ENCODE assay signal across 26 cellular contexts in the genomic region with DNA sequence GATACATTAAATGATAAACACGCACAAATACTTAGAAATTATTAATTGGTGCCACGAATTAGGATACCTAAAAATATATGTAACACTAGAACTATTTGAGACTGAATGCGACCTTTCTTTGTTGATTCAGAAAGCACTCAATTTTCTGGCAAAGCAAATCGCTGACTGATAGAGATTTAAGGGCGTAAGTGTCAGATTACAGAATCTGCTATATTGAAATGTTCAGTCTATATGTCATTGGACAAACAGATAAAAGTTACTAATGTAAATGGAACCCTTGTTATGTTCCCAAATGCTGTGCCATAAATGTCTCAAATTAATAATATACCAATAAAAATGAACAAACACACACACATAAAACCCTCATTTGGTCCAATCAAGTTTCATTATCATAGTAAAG.
DNase-seq lines count a peak whose midpoint lies in the region; ATAC-seq and TF ChIP-seq lines count a peak whose summit lies in the region.
"Had no signal": no experiment of that assay in that cellular context is flagged by ENCODE, and none has a peak within 500 bp of the region (broad histone marks: within the 10 kb centered on the region; RNA-seq: fewer than 3 reads in every experiment).

No MANE protein-coding gene starts in this region.

- H3K9me3 ChIP-seq in CD4-positive, alpha-beta T cell (ENCODE audit: control insufficient read depth, low read length) = no peaks in the 10 kb centered on the region
- H3K9me3 ChIP-seq: BLaER1 treated with 17β-estradiol and CSF1 and Interleukin-3, amounts not matched to agents 10 nM and 100 nM; SJSA1; upper lobe of left lung had no signal

- no peaks in the 10 kb centered on the region for H3K36me3 Mint-ChIP-seq in CD4-positive, alpha-beta T cell (ENCODE audit: low read depth)

- H3K27me3 Mint-ChIP-seq in CD4-positive, alpha-beta T cell = no peaks in the 10 kb centered on the region
- H3K27me3 Mint-ChIP-seq: activated T-cell treated with anti-CD3 and anti-CD28 coated beads, Interleukin-2, amount 50 U/mL, for 24 hours; stimulated activated naive CD8-positive, alpha-beta T cell treated with anti-CD3 and anti-CD28 coated beads, Interleukin-15, Interleukin-2, amounts not matched to agents 100 ng/mL and 50 ng/mL, for 24 hours had no signal

- H3K4me3 Mint-ChIP-seq in CD4-positive, alpha-beta T cell = no peak overlapping the region
- H3K4me3 Mint-ChIP-seq: activated CD8-positive, alpha-beta T cell treated with anti-CD3 and anti-CD28 coated beads, Interleukin-2, amount 10 ng/mL, durations not matched to agents 7 days and 5 days; activated naive CD4-positive, alpha-beta T cell treated with anti-CD3 and anti-CD28 coated beads for 36 hours; activated T-cell treated with anti-CD3 and anti-CD28 coated beads, Interleukin-2, amount 50 U/mL, for 24 hours; stimulated activated naive CD8-positive, alpha-beta T cell treated with anti-CD3 and anti-CD28 coated beads, Interleukin-15, Interleukin-2, amounts not matched to agents 100 ng/mL and 50 ng/mL, for 24 hours; T-helper 2 cell treated with Interferon-gamma antibody and Interleukin-4, amounts not matched to agents 5 μg/mL and 100 μg/mL, for 36 hours had no signal

- H3K4me1 Mint-ChIP-seq in CD4-positive, alpha-beta T cell (ENCODE audit: low read depth) = no peaks in the 10 kb centered on the region

- no peak overlapping the region for H3K27ac ChIP-seq in CD4-positive, alpha-beta T cell (ENCODE audit: low read depth, low read length)
- H3K27ac ChIP-seq: BLaER1 treated with 17β-estradiol and CSF1 and Interleukin-3, amounts not matched to agents 10 nM and 100 nM; SJSA1; upper lobe of left lung had no signal

- POLR2A ChIA-PET in CD4-positive, alpha-beta T cell (lab: Charles Lee) = no interaction called here

- CTCF ChIA-PET in CD4-positive, alpha-beta T cell (lab: Charles Lee) = no interaction called here

- intact Hi-C loops in CD4-positive, alpha-beta T cell (cut with DNase I, micrococcal nuclease) = no loop called here

- no peak overlapping the region for H3K27ac Mint-ChIP-seq in CD4-positive, alpha-beta T cell
- H3K27ac Mint-ChIP-seq: activated CD8-positive, alpha-beta T cell treated with anti-CD3 and anti-CD28 coated beads, Interleukin-2, amount 10 ng/mL, durations not matched to agents 7 days and 5 days; activated naive CD4-positive, alpha-beta T cell treated with anti-CD3 and anti-CD28 coated beads for 36 hours; activated T-cell treated with anti-CD3 and anti-CD28 coated beads, Interleukin-2, amount 50 U/mL, for 24 hours; stimulated activated naive CD8-positive, alpha-beta T cell treated with anti-CD3 and anti-CD28 coated beads, Interleukin-15, Interleukin-2, amounts not matched to agents 100 ng/mL and 50 ng/mL, for 24 hours; T-helper 2 cell treated with Interferon-gamma antibody and Interleukin-4, amounts not matched to agents 5 μg/mL and 100 μg/mL, for 36 hours had no signal

- H3K9me3 Mint-ChIP-seq in CD4-positive, alpha-beta T cell = peaks cover 2% of the 10 kb centered on the region
- H3K9me3 Mint-ChIP-seq: activated naive CD4-positive, alpha-beta T cell treated with anti-CD3 and anti-CD28 coated beads for 36 hours had no signal

- no peak for ATAC-seq in CD4-positive, alpha-beta T cell (ENCODE audit: poor library complexity)
- ATAC-seq: activated CD8-positive, alpha-beta T cell treated with anti-CD3 and anti-CD28 coated beads, Interleukin-2, amount 10 ng/mL, durations not matched to agents 7 days and 5 days had no signal

- H3K4me3 ChIP-seq in choroid plexus epithelial cell (ENCODE audit: low read depth, low read length) = no peak overlapping the region
- H3K4me3 ChIP-seq: BLaER1 treated with 17β-estradiol and CSF1 and Interleukin-3, amounts not matched to agents 10 nM and 100 nM; SJSA1; upper lobe of left lung had no signal

- DNase-seq in NCI-H2171 treated with DMSO at 0.1 percent for 48 hours (lab: John Stamatoyannopoulos, UW) = peak; percentile 32
- no peak for DNase-seq in NCI-H2171 (lab: John Stamatoyannopoulos, UW)
- DNase-seq in NCI-H69 (lab: John Stamatoyannopoulos, UW) = peak; percentile 64
- DNase-seq in choroid plexus epithelial cell (ENCODE audit: low read depth) = peak; percentile 44
- DNase-seq in superior temporal gyrus (ENCODE audit: extremely low spot score) = peak; percentile 55
- no peak for DNase-seq in activated naive CD4-positive, alpha-beta T cell (lab: John Stamatoyannopoulos, UW)
- no peak for DNase-seq in NCI-H1694 (lab: John Stamatoyannopoulos, UW)
- DNase-seq in CD4-positive, alpha-beta T cell = no peak
- DNase-seq: activated CD4-positive, CD25-positive, alpha-beta regulatory T cell; activated CD8-positive, alpha-beta T cell treated with anti-CD3 and anti-CD28 coated beads, Interleukin-2, amount 10 ng/mL, durations not matched to agents 7 days and 5 days; activated naive CD4-positive, alpha-beta T cell treated with anti-CD3 and anti-CD28 coated beads for 36 hours; activated T-cell treated with anti-CD3 and anti-CD28 coated beads, Interleukin-2, amount 50 U/mL, for 24 hours; aorta; cortex of kidney; GDM1; hippocampal formation; islet precursor cell; NCI-H187; NCI-H524 treated with DMSO at 0.1 percent for 48 hours; occipital lobe; stimulated activated CD4-positive, alpha-beta T cell treated with anti-CD3 and anti-CD28 coated beads, Interleukin-2, amount 100 ng/mL, for 48 hours; upper lobe of left lung had no signal

- H3K27me3 ChIP-seq in CD4-positive, alpha-beta T cell (ENCODE audit: control insufficient read depth, insufficient read depth, low read length) = no peaks in the 10 kb centered on the region
- H3K27me3 ChIP-seq: BLaER1 treated with 17β-estradiol and CSF1 and Interleukin-3, amounts not matched to agents 10 nM and 100 nM; SJSA1; upper lobe of left lung had no signal

- TF ChIP-seq CTCF in choroid plexus epithelial cell (conservative IDR thresholded peaks at IDR 0.05; ENCODE audit: low read depth, low read length) = no peak
- TF ChIP-seq CTCF in CD4-positive, alpha-beta T cell (IDR thresholded peaks at IDR 0.05) = no peak

Comparison
In these comparisons a context has a peak if more than half of its experiments do, and no peak if none do; other contexts are left out.
1. DNase-seq: peak in NCI-H2171 treated with DMSO at 0.1 percent for 48 hours (single experiment), NCI-H69 (single experiment), choroid plexus epithelial cell (single experiment) and superior temporal gyrus (single experiment); none in NCI-H2171 (single experiment), activated naive CD4-positive, alpha-beta T cell (0 of 4), NCI-H1694 (single experiment) and CD4-positive, alpha-beta T cell (0 of 10).